ENCODE assay signal across 1 cellular context in the genomic region with DNA sequence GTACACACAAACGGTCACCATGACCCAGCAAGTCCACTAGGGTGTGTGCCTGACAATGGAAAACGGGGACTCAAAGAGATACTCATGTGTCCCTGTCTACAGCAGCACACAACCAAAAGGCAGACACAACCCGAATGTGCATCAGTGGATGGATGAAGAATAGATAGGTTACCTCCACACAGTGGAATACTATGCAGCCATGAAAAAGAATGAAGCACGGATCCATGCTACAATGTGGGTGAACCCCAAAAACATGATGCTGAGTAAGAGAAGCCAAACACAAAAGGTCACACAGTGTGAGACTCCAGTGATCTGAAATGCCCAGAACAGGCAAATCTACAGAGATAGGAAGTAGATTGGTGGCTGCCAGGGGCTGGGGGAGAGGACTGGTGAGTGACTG.
A peak's percentile ranks its signal among the peaks of the same experiment; 100 is the strongest.
TF ChIP-seq lines count a peak whose summit lies in the region.

No MANE protein-coding gene starts in this region.

TF ChIP-seq in HepG2, 621 proteins besides CTCF, POLR2A, EP300 and RAD21:
- TF ChIP-seq ZMYM3 (CRISPR knock-in tag; IDR thresholded peaks at IDR 0.05), result peak; percentile 79; the same call in 1 of the 2 replicates
- TF ChIP-seq, protein P1, sequence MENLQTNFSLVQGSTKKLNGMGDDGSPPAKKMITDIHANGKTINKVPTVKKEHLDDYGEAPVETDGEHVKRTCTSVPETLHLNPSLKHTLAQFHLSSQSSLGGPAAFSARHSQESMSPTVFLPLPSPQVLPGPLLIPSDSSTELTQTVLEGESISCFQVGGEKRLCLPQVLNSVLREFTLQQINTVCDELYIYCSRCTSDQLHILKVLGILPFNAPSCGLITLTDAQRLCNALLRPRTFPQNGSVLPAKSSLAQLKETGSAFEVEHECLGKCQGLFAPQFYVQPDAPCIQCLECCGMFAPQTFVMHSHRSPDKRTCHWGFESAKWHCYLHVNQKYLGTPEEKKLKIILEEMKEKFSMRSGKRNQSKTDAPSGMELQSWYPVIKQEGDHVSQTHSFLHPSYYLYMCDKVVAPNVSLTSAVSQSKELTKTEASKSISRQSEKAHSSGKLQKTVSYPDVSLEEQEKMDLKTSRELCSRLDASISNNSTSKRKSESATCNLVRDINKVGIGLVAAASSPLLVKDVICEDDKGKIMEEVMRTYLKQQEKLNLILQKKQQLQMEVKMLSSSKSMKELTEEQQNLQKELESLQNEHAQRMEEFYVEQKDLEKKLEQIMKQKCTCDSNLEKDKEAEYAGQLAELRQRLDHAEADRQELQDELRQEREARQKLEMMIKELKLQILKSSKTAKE (CRISPR knock-in tag; IDR thresholded peaks at IDR 0.05; ENCODE audit: borderline replicate concordance), result no peak
TF ChIP-seq in HepG2: peak in this region for 1.
